Comparison of ENCODE assay signal across 8 cellular contexts in genomic region chr12:54173066-54173726, GRCh38. TPM values are rescaled to one million over a fixed set of nuclear protein-coding genes. Genes with fewer than 3 reads are reported as not detected.
DNase-seq lines count a peak whose midpoint lies in the region; ATAC-seq lines count a peak whose summit lies in the region.

No MANE protein-coding gene starts in this region.

- CTCF ChIA-PET in activated CD4-positive, alpha-beta T cell treated with anti-CD3 and anti-CD28 coated beads, Interleukin-2, amount 10 ng/mL, durations not matched to agents 7 days and 5 days (lab: Charles Lee): interaction anchor here (0.5 to 2.6 kb wide), 9 partner anchors 9 to 244 kb away, joined by 3 to 7 read pairs (median 3); no protein-coding TSS in a partner anchor

- no peak overlapping the region for H3K27ac Mint-ChIP-seq in activated CD4-positive, alpha-beta T cell treated with anti-CD3 and anti-CD28 coated beads, Interleukin-2, amount 10 ng/mL, durations not matched to agents 7 days and 5 days
- no peak overlapping the region for H3K27ac Mint-ChIP-seq in naive thymus-derived CD8-positive, alpha-beta T cell

- POLR2A ChIA-PET in activated CD4-positive, alpha-beta T cell treated with anti-CD3 and anti-CD28 coated beads, Interleukin-2, amount 10 ng/mL, durations not matched to agents 7 days and 5 days (lab: Charles Lee): interaction anchor here (0.7 kb wide), 1 partner anchor 27 kb away, joined by 3 read pairs; no protein-coding TSS in a partner anchor
- POLR2A ChIA-PET in naive thymus-derived CD8-positive, alpha-beta T cell (lab: Charles Lee): interaction anchor here (1.4 kb wide), 1 partner anchor 13 kb away, joined by 3 read pairs; no protein-coding TSS in a partner anchor

- DNase-seq in DMS 273 (lab: John Stamatoyannopoulos, UW; ENCODE audit: unreplicated experiment) (peak; percentile 91), NCI-H1048 (lab: John Stamatoyannopoulos, UW) (peak; percentile 40)
- DNase-seq in activated CD4-positive, alpha-beta T cell treated with anti-CD3 and anti-CD28 coated beads, Interleukin-2, amount 10 ng/mL, durations not matched to agents 7 days and 5 days: peak; percentile 17
- peak in 6 of 10 donors; percentile 2 to 38 (median 22) for DNase-seq in naive thymus-derived CD8-positive, alpha-beta T cell

- ATAC-seq in esophagus mucosa (peak; percentile 44), HG02885 (IDR thresholded peaks at IDR 0.05; ENCODE audit: poor library complexity, unreplicated experiment) (no peak), GM21367 (IDR thresholded peaks at IDR 0.05; ENCODE audit: unreplicated experiment) (no peak), GM21390 (IDR thresholded peaks at IDR 0.05; ENCODE audit: unreplicated experiment) (no peak)
- peak; percentile 73 to 81 for ATAC-seq in naive thymus-derived CD8-positive, alpha-beta T cell

- no peaks in the 10 kb centered on the region for H3K9me3 Mint-ChIP-seq in activated CD4-positive, alpha-beta T cell treated with anti-CD3 and anti-CD28 coated beads, Interleukin-2, amount 10 ng/mL, durations not matched to agents 7 days and 5 days
- H3K9me3 Mint-ChIP-seq in naive thymus-derived CD8-positive, alpha-beta T cell: no peaks in the 10 kb centered on the region

- no peaks in the 10 kb centered on the region for H3K36me3 Mint-ChIP-seq in activated CD4-positive, alpha-beta T cell treated with anti-CD3 and anti-CD28 coated beads, Interleukin-2, amount 10 ng/mL, durations not matched to agents 7 days and 5 days (ENCODE audit: low read depth)
- H3K36me3 Mint-ChIP-seq in naive thymus-derived CD8-positive, alpha-beta T cell: peaks cover 0 to 5% (median 5%) of the 10 kb centered on the region in 3 donors

- no peak overlapping the region for H3K4me3 Mint-ChIP-seq in activated CD4-positive, alpha-beta T cell treated with anti-CD3 and anti-CD28 coated beads, Interleukin-2, amount 10 ng/mL, durations not matched to agents 7 days and 5 days
- H3K4me3 Mint-ChIP-seq in naive thymus-derived CD8-positive, alpha-beta T cell: no peak overlapping the region

- peaks cover 9% of the 10 kb centered on the region for H3K4me1 Mint-ChIP-seq in activated CD4-positive, alpha-beta T cell treated with anti-CD3 and anti-CD28 coated beads, Interleukin-2, amount 10 ng/mL, durations not matched to agents 7 days and 5 days
- H3K4me1 Mint-ChIP-seq in naive thymus-derived CD8-positive, alpha-beta T cell: peaks cover 2 to 7% (median 5%) of the 10 kb centered on the region in 4 donors

- peaks cover 4% of the 10 kb centered on the region for H3K27me3 Mint-ChIP-seq in activated CD4-positive, alpha-beta T cell treated with anti-CD3 and anti-CD28 coated beads, Interleukin-2, amount 10 ng/mL, durations not matched to agents 7 days and 5 days
- H3K27me3 Mint-ChIP-seq in naive thymus-derived CD8-positive, alpha-beta T cell: peaks cover 0 to 18% (median 15%) of the 10 kb centered on the region in 5 donors

RNA-seq across cellular contexts. Expression of gene SMUG1, which starts 15.6 kb away (rescaled TPM):
- 10 to 100 TPM; 24.3 to 27.8 TPM for total RNA-seq in activated CD4-positive, alpha-beta T cell treated with anti-CD3 and anti-CD28 coated beads, Interleukin-2, amount 10 ng/mL, durations not matched to agents 7 days and 5 days
- total RNA-seq in esophagus mucosa: 35.2 TPM
- 10 to 100 TPM; 21.0 to 22.0 TPM for total RNA-seq in naive thymus-derived CD8-positive, alpha-beta T cell
- polyA plus RNA-seq in naive thymus-derived CD8-positive, alpha-beta T cell: 10 to 100 TPM; 15.4 to 23.6 (median 17.6) TPM

Comparison
In these comparisons a context has a peak if more than half of its experiments do, and no peak if none do; other contexts are left out.
1. DNase-seq: peak in every context shown above with its lines; median percentile 91 in DMS 273; 40 in NCI-H1048; 22 in naive thymus-derived CD8-positive, alpha-beta T cell; 17 in activated CD4-positive, alpha-beta T cell treated with anti-CD3 and anti-CD28 coated beads, Interleukin-2, amount 10 ng/mL, durations not matched to agents 7 days and 5 days.
2. ATAC-seq: peak in esophagus mucosa (single experiment) and naive thymus-derived CD8-positive, alpha-beta T cell (2 of 2); none in HG02885 (single experiment), GM21367 (single experiment) and GM21390 (single experiment).